14 cellular contexts compared by ENCODE assay signal in the genomic region with DNA sequence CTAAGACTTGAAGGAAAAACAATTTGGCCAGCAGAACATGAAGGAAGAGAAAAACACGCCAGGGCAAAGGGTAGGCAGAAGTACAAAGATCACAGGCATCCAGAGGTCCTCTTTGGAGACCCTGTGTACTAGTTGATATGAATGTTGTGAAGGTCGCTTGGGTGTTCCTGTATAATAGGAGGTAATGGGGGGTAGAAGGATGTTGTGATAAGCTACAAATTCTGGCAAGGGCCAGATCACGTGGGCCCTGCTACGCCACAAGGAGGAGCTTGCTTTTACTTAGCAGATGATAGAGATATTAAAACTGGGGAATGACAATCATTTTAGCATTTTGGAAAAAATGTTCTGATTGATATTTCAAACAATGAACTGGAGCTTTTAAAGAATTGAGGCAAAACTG. TPM values are rescaled to one million over a fixed set of nuclear protein-coding genes. Genes with fewer than 3 reads are reported as not detected.
DNase-seq lines count a peak whose midpoint lies in the region; ATAC-seq and TF ChIP-seq lines count a peak whose summit lies in the region.
"Had no signal": no experiment of that assay in that cellular context is flagged by ENCODE, and none has a peak within 500 bp of the region (broad histone marks: within the 10 kb centered on the region; RNA-seq: fewer than 3 reads in every experiment).

No MANE protein-coding gene starts in this region.

- H3K36me3 Mint-ChIP-seq in stimulated activated naive CD8-positive, alpha-beta T cell treated with anti-CD3 and anti-CD28 coated beads, Interleukin-15, Interleukin-2, amounts not matched to agents 100 ng/mL and 50 ng/mL, for 24 hours (ENCODE audit: low read depth): peaks cover 3% of the 10 kb centered on the region
- H3K36me3 Mint-ChIP-seq in activated T-helper 17 cell treated with anti-CD3 and anti-CD28 coated beads, Interleukin-2, amount 50 U/mL, for 72 hours (ENCODE audit: low read depth): no peaks in the 10 kb centered on the region
- H3K36me3 Mint-ChIP-seq in nephron progenitor cell (ENCODE audit: low read depth): peaks cover 5% of the 10 kb centered on the region

- peak overlapping the region; percentile 71 for H3K4me3 Mint-ChIP-seq in stimulated activated naive CD8-positive, alpha-beta T cell treated with anti-CD3 and anti-CD28 coated beads, Interleukin-15, Interleukin-2, amounts not matched to agents 100 ng/mL and 50 ng/mL, for 24 hours
- H3K4me3 Mint-ChIP-seq in activated T-helper 17 cell treated with anti-CD3 and anti-CD28 coated beads, Interleukin-2, amount 50 U/mL, for 72 hours: peak overlapping the region; percentile 77
- H3K4me3 Mint-ChIP-seq in nephron progenitor cell: no peak overlapping the region
- H3K4me3 Mint-ChIP-seq: nephron had no signal

- no peak for TF ChIP-seq CTCF in nephron progenitor cell (IDR thresholded peaks at IDR 0.05)

- ATAC-seq in stimulated activated naive CD8-positive, alpha-beta T cell treated with anti-CD3 and anti-CD28 coated beads, Interleukin-15, Interleukin-2, amounts not matched to agents 100 U/mL and 50 U/mL, for 24 hours: no peak
- ATAC-seq in activated T-helper 17 cell treated with anti-CD3 and anti-CD28 coated beads, Interleukin-2, amount 50 U/mL, for 72 hours (replicated peaks): no peak
- no peak for ATAC-seq in GM18867 (IDR thresholded peaks at IDR 0.05; ENCODE audit: unreplicated experiment)

- DNase-seq in stimulated activated naive CD8-positive, alpha-beta T cell treated with anti-CD3 and anti-CD28 coated beads, Interleukin-15, Interleukin-2, amounts not matched to agents 100 U/mL and 50 U/mL, for 24 hours: no peak
- DNase-seq in nephron progenitor cell: no peak
- DNase-seq in NCI-H2171 (lab: John Stamatoyannopoulos, UW): no peak
- DNase-seq in head of caudate nucleus: no peak
- no peak for DNase-seq in T-helper 9 cell

- H3K27me3 Mint-ChIP-seq in stimulated activated naive CD8-positive, alpha-beta T cell treated with anti-CD3 and anti-CD28 coated beads, Interleukin-15, Interleukin-2, amounts not matched to agents 100 ng/mL and 50 ng/mL, for 24 hours: no peaks in the 10 kb centered on the region
- H3K27me3 Mint-ChIP-seq in activated T-helper 17 cell treated with anti-CD3 and anti-CD28 coated beads, Interleukin-2, amount 50 U/mL, for 72 hours: no peaks in the 10 kb centered on the region
- peaks cover 11% of the 10 kb centered on the region for H3K27me3 Mint-ChIP-seq in nephron progenitor cell (ENCODE audit: low read depth, poor library complexity)

- H3K4me1 Mint-ChIP-seq in stimulated activated naive CD8-positive, alpha-beta T cell treated with anti-CD3 and anti-CD28 coated beads, Interleukin-15, Interleukin-2, amounts not matched to agents 100 ng/mL and 50 ng/mL, for 24 hours (ENCODE audit: low read depth): peaks cover 63% of the 10 kb centered on the region
- peaks cover 26% of the 10 kb centered on the region for H3K4me1 Mint-ChIP-seq in activated T-helper 17 cell treated with anti-CD3 and anti-CD28 coated beads, Interleukin-2, amount 50 U/mL, for 72 hours
- peaks cover 46% of the 10 kb centered on the region for H3K4me1 Mint-ChIP-seq in nephron progenitor cell

- no peaks in the 10 kb centered on the region for H3K9me3 Mint-ChIP-seq in stimulated activated naive CD8-positive, alpha-beta T cell treated with anti-CD3 and anti-CD28 coated beads, Interleukin-15, Interleukin-2, amounts not matched to agents 100 ng/mL and 50 ng/mL, for 24 hours
- no peaks in the 10 kb centered on the region for H3K9me3 Mint-ChIP-seq in activated T-helper 17 cell treated with anti-CD3 and anti-CD28 coated beads, Interleukin-2, amount 50 U/mL, for 72 hours
- no peaks in the 10 kb centered on the region for H3K9me3 Mint-ChIP-seq in nephron progenitor cell
- H3K9me3 Mint-ChIP-seq: nephron had no signal

- H3K27ac Mint-ChIP-seq in stimulated activated naive CD8-positive, alpha-beta T cell treated with anti-CD3 and anti-CD28 coated beads, Interleukin-15, Interleukin-2, amounts not matched to agents 100 ng/mL and 50 ng/mL, for 24 hours: no peak overlapping the region
- H3K27ac Mint-ChIP-seq in activated T-helper 17 cell treated with anti-CD3 and anti-CD28 coated beads, Interleukin-2, amount 50 U/mL, for 72 hours: no peak overlapping the region
- H3K27ac Mint-ChIP-seq in nephron progenitor cell: peak overlapping the region; percentile 6

- intact Hi-C loops in head of caudate nucleus (cut with DNase I): no loop called here

RNA-seq across cellular contexts. Expression of a gene that starts 0.9 kb away (rescaled TPM):
- 10 to 100 TPM; 22.4 to 53.8 TPM for total RNA-seq in activated T-helper 17 cell treated with anti-CD3 and anti-CD28 coated beads, Interleukin-2, amount 50 U/mL, for 72 hours

RNA-seq across cellular contexts. Expression of a gene that starts 12.9 kb away (rescaled TPM):
- 10 to 100 TPM in 1 of 2 donors, 1 to 10 TPM in 1; 2.7 to 17.7 TPM for total RNA-seq in activated T-helper 17 cell treated with anti-CD3 and anti-CD28 coated beads, Interleukin-2, amount 50 U/mL, for 72 hours
- total RNA-seq: GM23248, lung microvascular endothelial cell, NCI-H460 had no signal

RNA-seq across cellular contexts. Expression of a gene that starts 14.6 kb away (rescaled TPM):
- total RNA-seq in activated T-helper 17 cell treated with anti-CD3 and anti-CD28 coated beads, Interleukin-2, amount 50 U/mL, for 72 hours: 100 to 1,000 TPM; 229 to 281 TPM

RNA-seq across cellular contexts. Expression of a gene that starts 55.6 kb away (rescaled TPM):
- 1 to 10 TPM in 1 of 2 donors, under 1 TPM in 1; 0.56 to 7.8 TPM for total RNA-seq in activated T-helper 17 cell treated with anti-CD3 and anti-CD28 coated beads, Interleukin-2, amount 50 U/mL, for 72 hours
- total RNA-seq: bronchial epithelial cell, GM23248, lung microvascular endothelial cell, NCI-H460, pulmonary artery endothelial cell had no signal
